Comparison of ENCODE assay signal across 22 cellular contexts in the genomic region with DNA sequence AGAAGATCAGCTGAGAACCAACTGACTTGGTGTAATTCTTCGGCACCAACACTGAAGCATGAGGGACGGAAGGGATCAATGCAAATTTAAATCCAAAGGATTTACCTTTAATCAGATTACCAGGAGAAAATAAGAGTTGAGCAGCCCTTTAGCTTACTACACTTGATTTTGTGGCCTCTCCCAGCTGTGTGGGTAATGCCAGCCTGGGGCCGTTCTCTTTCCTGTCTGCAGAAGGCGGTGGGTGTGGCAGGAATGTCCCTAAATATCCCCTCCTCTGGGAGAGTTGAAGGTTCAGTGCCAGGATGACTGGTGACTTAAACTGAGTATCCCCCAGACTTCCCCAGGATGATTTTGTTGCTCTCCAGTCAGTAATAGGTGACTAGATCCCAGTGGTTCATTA. TPM values are rescaled to one million over a fixed set of nuclear protein-coding genes. Genes with fewer than 3 reads are reported as not detected.
DNase-seq lines count a peak whose midpoint lies in the region; ATAC-seq and TF ChIP-seq lines count a peak whose summit lies in the region.
"Had no signal": no experiment of that assay in that cellular context is flagged by ENCODE, and none has a peak within 500 bp of the region (broad histone marks: within the 10 kb centered on the region; RNA-seq: fewer than 3 reads in every experiment).

No MANE protein-coding gene starts in this region.

- ATAC-seq in GM21576 (IDR thresholded peaks at IDR 0.05; ENCODE audit: unreplicated experiment), result no peak
- no peak for ATAC-seq in GM21717 (IDR thresholded peaks at IDR 0.05; ENCODE audit: unreplicated experiment)
- ATAC-seq: activated CD8-positive, alpha-beta memory T cell treated with anti-CD3 and anti-CD28 coated beads, Interleukin-2, amount 10 ng/mL, durations not matched to agents 7 days and 5 days; body of pancreas; HCT116; stimulated activated effector memory CD8-positive, alpha-beta T cell treated with anti-CD3 and anti-CD28 coated beads, Interleukin-12 subunit alpha, Interleukin-12 subunit beta, amount 100 ng/mL, for 72 hours had no signal

- H3K27me3 Mint-ChIP-seq in activated naive CD4-positive, alpha-beta T cell treated with anti-CD3 and anti-CD28 coated beads, Interleukin-2, amount 50 U/mL, for 24 hours, result no peaks in the 10 kb centered on the region
- H3K27me3 Mint-ChIP-seq in MCF 10A (ENCODE audit: insufficient read depth, unreplicated experiment) (no peaks in the 10 kb centered on the region), mesothelial cell of epicardium (ENCODE audit: low read depth) (no peaks in the 10 kb centered on the region)
- H3K27me3 Mint-ChIP-seq: activated CD8-positive, alpha-beta memory T cell treated with anti-CD3 and anti-CD28 coated beads, Interleukin-2, amount 10 ng/mL, durations not matched to agents 7 days and 5 days; CD4-positive, alpha-beta memory T cell had no signal

- H3K27ac ChIP-seq in vagina, result peak overlapping the region; percentile 77
- H3K27ac ChIP-seq: body of pancreas, HL-60, neutrophil had no signal

- H3K4me1 ChIP-seq in vagina, result peaks cover 71% of the 10 kb centered on the region
- H3K4me1 ChIP-seq: body of pancreas had no signal

- DNase-seq in activated naive CD4-positive, alpha-beta T cell treated with Interleukin-2 at 50 U/mL for 16 hours, result no peak
- no peak for DNase-seq in MCF 10A (ENCODE audit: unreplicated experiment)
- no peak for DNase-seq in mesothelial cell of epicardium (ENCODE audit: low spot score in 2 of 2, unreplicated experiment in 2 of 2)
- no peak for DNase-seq in vagina (ENCODE audit: extremely low spot score in 2 of 2)
- no peak for DNase-seq in NCI-H510A (lab: John Stamatoyannopoulos, UW)
- DNase-seq: activated CD8-positive, alpha-beta memory T cell treated with anti-CD3 and anti-CD28 coated beads, Interleukin-2, amount 10 ng/mL, durations not matched to agents 7 days and 5 days; body of pancreas; CD4-positive, alpha-beta memory T cell; effector CD4-positive, alpha-beta T cell; Karpas-422; mesendoderm; NCI-H1694 treated with DMSO at 0.1 percent for 48 hours; NCI-H510A treated with DMSO at 0.1 percent for 48 hours; sigmoid colon; T-helper 1 cell had no signal

- H3K9me3 Mint-ChIP-seq in activated naive CD4-positive, alpha-beta T cell treated with anti-CD3 and anti-CD28 coated beads, Interleukin-2, amount 50 U/mL, for 24 hours, result no peaks in the 10 kb centered on the region
- no peaks in the 10 kb centered on the region for H3K9me3 Mint-ChIP-seq in MCF 10A (ENCODE audit: unreplicated experiment)
- no peaks in the 10 kb centered on the region for H3K9me3 Mint-ChIP-seq in mesothelial cell of epicardium
- H3K9me3 Mint-ChIP-seq: stimulated activated effector memory CD8-positive, alpha-beta T cell treated with anti-CD3 and anti-CD28 coated beads, Interleukin-12 subunit alpha, Interleukin-12 subunit beta, amount 100 ng/mL, for 72 hours had no signal

- no peak for TF ChIP-seq CTCF in MCF 10A (IDR thresholded peaks at IDR 0.05; ENCODE audit: unreplicated experiment)
- TF ChIP-seq CTCF in mesothelial cell of epicardium (IDR thresholded peaks at IDR 0.05; ENCODE audit: unreplicated experiment), result no peak
- no peak for TF ChIP-seq CTCF in vagina (IDR thresholded peaks at IDR 0.05)

- peaks cover 2% of the 10 kb centered on the region for H3K36me3 Mint-ChIP-seq in activated naive CD4-positive, alpha-beta T cell treated with anti-CD3 and anti-CD28 coated beads, Interleukin-2, amount 50 U/mL, for 24 hours
- H3K36me3 Mint-ChIP-seq in MCF 10A (ENCODE audit: insufficient read depth, unreplicated experiment) (peaks cover 19% of the 10 kb centered on the region), mesothelial cell of epicardium (peaks cover 11% of the 10 kb centered on the region)

- peaks cover 0 to 13% of the 10 kb centered on the region in 2 donors for H3K36me3 ChIP-seq in vagina
- H3K36me3 ChIP-seq: neutrophil had no signal

- peaks cover 33% of the 10 kb centered on the region for H3K4me1 Mint-ChIP-seq in activated naive CD4-positive, alpha-beta T cell treated with anti-CD3 and anti-CD28 coated beads, Interleukin-2, amount 50 U/mL, for 24 hours
- peaks cover 38% of the 10 kb centered on the region for H3K4me1 Mint-ChIP-seq in MCF 10A (ENCODE audit: insufficient read depth, unreplicated experiment)
- H3K4me1 Mint-ChIP-seq in mesothelial cell of epicardium, result peaks cover 35% of the 10 kb centered on the region

- intact Hi-C loops in MCF 10A (cut with micrococcal nuclease) (no loop called here), vagina (cut with DNase I) (no loop called here)

- CTCF ChIA-PET in MCF 10A (lab: Yijun Ruan, JAX), result interaction anchor here (0.6 to 2.4 kb wide), 5 partner anchors 9 to 464 kb away, joined by 3 to 17 read pairs (median 6); a partner anchor contains a TSS

- no peak overlapping the region for H3K4me3 ChIP-seq in vagina
- H3K4me3 ChIP-seq: body of pancreas, sigmoid colon had no signal

- BruUV-seq in MCF 10A (replicated peaks; lab: Mats Ljungman, UMichigan), result no TSS peak

- POLR2A ChIA-PET in MCF 10A (lab: Yijun Ruan, JAX), result interaction anchor here (1.7 to 12.5 kb wide), 4 partner anchors 9 to 20 kb away, joined by 7 to 193 read pairs (median 12); a partner anchor contains a TSS

- H3K4me3 Mint-ChIP-seq in activated naive CD4-positive, alpha-beta T cell treated with anti-CD3 and anti-CD28 coated beads, Interleukin-2, amount 50 U/mL, for 24 hours, result no peak overlapping the region
- H3K4me3 Mint-ChIP-seq in MCF 10A (ENCODE audit: unreplicated experiment) (peak overlapping the region; percentile 1), mesothelial cell of epicardium (no peak overlapping the region)
- H3K4me3 Mint-ChIP-seq: activated CD8-positive, alpha-beta memory T cell treated with anti-CD3 and anti-CD28 coated beads, Interleukin-2, amount 10 ng/mL, durations not matched to agents 7 days and 5 days; CD4-positive, alpha-beta memory T cell; stimulated activated effector memory CD8-positive, alpha-beta T cell treated with anti-CD3 and anti-CD28 coated beads, Interleukin-12 subunit alpha, Interleukin-12 subunit beta, amount 100 ng/mL, for 72 hours had no signal

- TF ChIP-seq POLR2A in vagina (IDR thresholded peaks at IDR 0.05), result no peak

- peak overlapping the region; percentile 30 for H3K27ac Mint-ChIP-seq in activated naive CD4-positive, alpha-beta T cell treated with anti-CD3 and anti-CD28 coated beads, Interleukin-2, amount 50 U/mL, for 24 hours
- H3K27ac Mint-ChIP-seq in MCF 10A (ENCODE audit: low read depth, unreplicated experiment), result peak overlapping the region; percentile 87
- H3K27ac Mint-ChIP-seq in mesothelial cell of epicardium, result peak overlapping the region; percentile 32
- H3K27ac Mint-ChIP-seq: activated CD8-positive, alpha-beta memory T cell treated with anti-CD3 and anti-CD28 coated beads, Interleukin-2, amount 10 ng/mL, durations not matched to agents 7 days and 5 days; stimulated activated effector memory CD8-positive, alpha-beta T cell treated with anti-CD3 and anti-CD28 coated beads, Interleukin-12 subunit alpha, Interleukin-12 subunit beta, amount 100 ng/mL, for 72 hours had no signal

- H3K27me3 ChIP-seq in vagina, result no peaks in the 10 kb centered on the region
- H3K27me3 ChIP-seq: body of pancreas, neutrophil, sigmoid colon had no signal

- no peaks in the 10 kb centered on the region for H3K9me3 ChIP-seq in vagina
- H3K9me3 ChIP-seq: body of pancreas, neutrophil, sigmoid colon had no signal

RNA-seq across cellular contexts. Expression of a gene that starts 22.9 kb away (rescaled TPM):
- 33.2 and 35.0 TPM in 2 replicates for total RNA-seq in MCF 10A (2022)
- total RNA-seq in mesothelial cell of epicardium, result 38.9 to 42.6 TPM (median 40.8 TPM) in 3 replicates
- 35.8 TPM for total RNA-seq in vagina

RNA-seq across cellular contexts. Expression of a gene that starts 30.7 kb away (rescaled TPM):
- total RNA-seq in MCF 10A (2022), result 9.2 and 13.3 TPM in 2 replicates
- total RNA-seq in mesothelial cell of epicardium, result 25.9 to 27.6 TPM (median 26.7 TPM) in 3 replicates
- 26.3 TPM for total RNA-seq in vagina

RNA-seq across cellular contexts. Expression of a gene that starts 41.5 kb away (rescaled TPM):
- total RNA-seq in MCF 10A (2022), result 3.8 and 5.0 TPM in 2 replicates
- total RNA-seq in mesothelial cell of epicardium, result 10.6 to 11.4 TPM (median 11.2 TPM) in 3 replicates
- total RNA-seq in vagina, result 34.1 TPM

Comparison
In these comparisons a context has a peak if more than half of its experiments do, and no peak if none do; other contexts are left out.
1. H3K27ac Mint-ChIP-seq: peak in every context shown above with its lines; median percentile 87 in MCF 10A; 32 in mesothelial cell of epicardium; 30 in activated naive CD4-positive, alpha-beta T cell treated with anti-CD3 and anti-CD28 coated beads, Interleukin-2, amount 50 U/mL, for 24 hours.